In genomic region chr13:31437975-31438374, GRCh38 we compare ENCODE assay signal across 19 cellular contexts.
A peak's percentile ranks its signal among the peaks of the same experiment; 100 is the strongest.
DNase-seq lines count a peak whose midpoint lies in the region; ATAC-seq and TF ChIP-seq lines count a peak whose summit lies in the region.
"Had no signal": no experiment of that assay in that cellular context is flagged by ENCODE, and none has a peak within 500 bp of the region (broad histone marks: within the 10 kb centered on the region; RNA-seq: fewer than 3 reads in every experiment).

No MANE protein-coding gene starts in this region.

- DNase-seq in EL (peak; percentile 58), HFFc6 (peak; percentile 47), amniotic stem cell (lab: John Stamatoyannopoulos, UW) (peak; percentile 24), glutamatergic neuron (no peak), AG08395 (ENCODE audit: low spot score) (no peak), coronary artery (ENCODE audit: low spot score) (no peak), DMS114 treated with DMSO at 0.1 percent for 48 hours (lab: John Stamatoyannopoulos, UW; ENCODE audit: unreplicated experiment) (no peak)
- DNase-seq: ACHN; CD4-positive, alpha-beta memory T cell; KBM-7; NCI-H1436 treated with DMSO at 0.1 percent for 48 hours; NCI-H2029 treated with DMSO at 0.1 percent for 48 hours; NCI-H510A; NCI-H82; T-helper 1 cell had no signal

- H3K4me3 Mint-ChIP-seq in HFFc6: no peak overlapping the region
- no peak overlapping the region for H3K4me3 Mint-ChIP-seq in glutamatergic neuron (ENCODE audit: unreplicated experiment)
- H3K4me3 Mint-ChIP-seq: B cell; CD4-positive, alpha-beta memory T cell had no signal

- no peak overlapping the region for H3K4me3 ChIP-seq in coronary artery

- no peak overlapping the region for H3K27ac ChIP-seq in coronary artery

- H3K27me3 Mint-ChIP-seq in HFFc6 (ENCODE audit: insufficient read depth) (peaks cover 23% of the 10 kb centered on the region), glutamatergic neuron (ENCODE audit: unreplicated experiment) (peaks cover 3% of the 10 kb centered on the region)

- no peaks in the 10 kb centered on the region for H3K9me3 Mint-ChIP-seq in HFFc6
- no peaks in the 10 kb centered on the region for H3K9me3 Mint-ChIP-seq in glutamatergic neuron (ENCODE audit: unreplicated experiment)
- H3K9me3 Mint-ChIP-seq: CD4-positive, alpha-beta memory T cell had no signal

- peaks cover 6% of the 10 kb centered on the region; the same call in 1 of the 2 replicates for H3K4me1 Mint-ChIP-seq in HFFc6 (ENCODE audit: low read depth)
- peaks cover 22% of the 10 kb centered on the region for H3K4me1 Mint-ChIP-seq in glutamatergic neuron (ENCODE audit: low read depth, unreplicated experiment)
- H3K4me1 Mint-ChIP-seq: B cell; CD4-positive, alpha-beta memory T cell had no signal

- TF ChIP-seq CTCF in HFFc6 (IDR thresholded peaks at IDR 0.05) (no peak), glutamatergic neuron (IDR thresholded peaks at IDR 0.05; ENCODE audit: partially characterized antibody, unreplicated experiment) (no peak), coronary artery (IDR thresholded peaks at IDR 0.05) (no peak)

- H3K27ac Mint-ChIP-seq in HFFc6: no peak overlapping the region
- H3K27ac Mint-ChIP-seq in glutamatergic neuron (ENCODE audit: unreplicated experiment): peak overlapping the region; percentile 2
- H3K27ac Mint-ChIP-seq: B cell; CD4-positive, alpha-beta memory T cell had no signal

- H3K36me3 Mint-ChIP-seq in HFFc6 (ENCODE audit: low read depth): no peaks in the 10 kb centered on the region
- H3K36me3 Mint-ChIP-seq in glutamatergic neuron (ENCODE audit: unreplicated experiment): no peaks in the 10 kb centered on the region
- H3K36me3 Mint-ChIP-seq: CD4-positive, alpha-beta memory T cell had no signal

- ATAC-seq in GM19463 (IDR thresholded peaks at IDR 0.05; ENCODE audit: unreplicated experiment): no peak
- ATAC-seq: HCT116, Right ventricle myocardium inferior had no signal

Comparison
In these comparisons a context has a peak if more than half of its experiments do, and no peak if none do; other contexts are left out.
1. DNase-seq: peak in EL (single experiment), HFFc6 (single experiment) and amniotic stem cell (single experiment); none in glutamatergic neuron (single experiment), AG08395 (single experiment), coronary artery (single experiment) and DMS114 treated with DMSO at 0.1 percent for 48 hours (single experiment).